Comparison of ENCODE assay signal across 26 cellular contexts in the genomic region with DNA sequence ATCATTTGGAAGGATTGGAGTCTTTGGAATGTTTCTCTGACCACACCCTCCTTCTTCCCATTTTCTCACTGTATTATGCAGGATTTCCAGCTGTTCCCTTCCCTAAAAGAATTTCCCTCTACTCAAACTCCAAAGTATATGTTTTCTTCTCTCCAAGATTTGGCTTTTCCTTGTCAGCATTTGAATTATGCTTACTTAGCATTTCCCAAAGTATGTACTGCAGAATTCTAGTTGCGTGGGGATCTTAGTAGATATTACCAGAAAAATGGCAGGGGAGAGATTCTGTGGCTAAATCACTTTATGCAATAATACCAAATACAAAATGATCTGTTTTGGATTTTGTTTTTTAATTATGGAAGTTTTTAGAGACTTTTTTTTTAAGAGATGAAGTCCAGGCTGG.
"Had no signal": no experiment of that assay in that cellular context is flagged by ENCODE, and none has a peak within 500 bp of the region (broad histone marks: within the 10 kb centered on the region; RNA-seq: fewer than 3 reads in every experiment).

No MANE protein-coding gene starts in this region.

- ATAC-seq: naive thymus-derived CD4-positive, alpha-beta T cell; sciatic nerve had no signal

- H3K27ac Mint-ChIP-seq: effector memory CD8-positive, alpha-beta T cell; naive thymus-derived CD4-positive, alpha-beta T cell; nephron; neural progenitor cell; progenitor cell of endocrine pancreas; stimulated activated naive CD8-positive, alpha-beta T cell treated with anti-CD3 and anti-CD28 coated beads, Interleukin-15, amount 100 ng/mL, for 72 hours; type B pancreatic cell had no signal

- DNase-seq: effector memory CD8-positive, alpha-beta T cell; erythroblast; esophagus squamous epithelium; foreskin melanocyte; glutamatergic neuron; heart right ventricle; left cardiac atrium; left lung; mesendoderm; midbrain; stimulated activated CD4-positive, alpha-beta T cell treated with anti-CD3 and anti-CD28 coated beads, Interleukin-12 subunit alpha, Interleukin-12 subunit beta, amount 100 ng/mL, for 4 hours; stimulated activated CD4-positive, alpha-beta T cell treated with anti-CD3 and anti-CD28 coated beads, Interleukin-1b, Interleukin-23, amount 100 ng/mL, for 48 hours; stimulated activated CD4-positive, alpha-beta T cell treated with anti-CD3 and anti-CD28 coated beads, Interleukin-4, amount 100 ng/mL, for 1 hour; stimulated activated CD8-positive, alpha-beta memory T cell treated with anti-CD3 and anti-CD28 coated beads, Interleukin-4, amount 100 ng/mL, for 48 hours; stimulated activated naive CD8-positive, alpha-beta T cell treated with anti-CD3 and anti-CD28 coated beads, Interleukin-15, amount 100 ng/mL, for 72 hours; testis; tibial artery had no signal

- H3K79me2 ChIP-seq: parathyroid adenoma had no signal

- H3K4me3 Mint-ChIP-seq: effector memory CD8-positive, alpha-beta T cell; naive thymus-derived CD4-positive, alpha-beta T cell; nephron; neural progenitor cell; stimulated activated naive CD8-positive, alpha-beta T cell treated with anti-CD3 and anti-CD28 coated beads, Interleukin-15, amount 100 ng/mL, for 72 hours; type B pancreatic cell had no signal

- H3K36me3 Mint-ChIP-seq: naive thymus-derived CD4-positive, alpha-beta T cell; neural progenitor cell; type B pancreatic cell had no signal

- H3K4me1 ChIP-seq: esophagus squamous epithelium, left lung, neural progenitor cell, parathyroid adenoma, testis, tibial artery had no signal

- H3K27me3 ChIP-seq: esophagus squamous epithelium, heart right ventricle, left lung, neural progenitor cell, testis, tibial artery had no signal

- H3K4me3 ChIP-seq: coronary artery, esophagus squamous epithelium, heart right ventricle, left lung, neural progenitor cell, smooth muscle cell, testis, tibial artery had no signal

- H3K4me2 ChIP-seq: neural progenitor cell, smooth muscle cell had no signal

- H3K4me1 Mint-ChIP-seq: naive thymus-derived CD4-positive, alpha-beta T cell; nephron; neural progenitor cell; stimulated activated naive CD8-positive, alpha-beta T cell treated with anti-CD3 and anti-CD28 coated beads, Interleukin-15, amount 100 ng/mL, for 72 hours had no signal

- H3K27me3 Mint-ChIP-seq: effector memory CD8-positive, alpha-beta T cell; naive thymus-derived CD4-positive, alpha-beta T cell; progenitor cell of endocrine pancreas; stimulated activated naive CD8-positive, alpha-beta T cell treated with anti-CD3 and anti-CD28 coated beads, Interleukin-15, amount 100 ng/mL, for 72 hours; type B pancreatic cell had no signal

- H3K36me3 ChIP-seq: esophagus squamous epithelium, heart right ventricle, left lung, neural progenitor cell, tibial artery had no signal

- H2AFZ ChIP-seq: neural progenitor cell, parathyroid adenoma had no signal

- H3K9ac ChIP-seq: neural progenitor cell, parathyroid adenoma had no signal

- H3K27ac ChIP-seq: coronary artery, esophagus squamous epithelium, heart right ventricle, left lung, neural progenitor cell, parathyroid adenoma, testis, tibial artery had no signal

- H3K9me3 ChIP-seq: testis, tibial artery had no signal
